1 cellular context compared by ENCODE assay signal in the genomic region with DNA sequence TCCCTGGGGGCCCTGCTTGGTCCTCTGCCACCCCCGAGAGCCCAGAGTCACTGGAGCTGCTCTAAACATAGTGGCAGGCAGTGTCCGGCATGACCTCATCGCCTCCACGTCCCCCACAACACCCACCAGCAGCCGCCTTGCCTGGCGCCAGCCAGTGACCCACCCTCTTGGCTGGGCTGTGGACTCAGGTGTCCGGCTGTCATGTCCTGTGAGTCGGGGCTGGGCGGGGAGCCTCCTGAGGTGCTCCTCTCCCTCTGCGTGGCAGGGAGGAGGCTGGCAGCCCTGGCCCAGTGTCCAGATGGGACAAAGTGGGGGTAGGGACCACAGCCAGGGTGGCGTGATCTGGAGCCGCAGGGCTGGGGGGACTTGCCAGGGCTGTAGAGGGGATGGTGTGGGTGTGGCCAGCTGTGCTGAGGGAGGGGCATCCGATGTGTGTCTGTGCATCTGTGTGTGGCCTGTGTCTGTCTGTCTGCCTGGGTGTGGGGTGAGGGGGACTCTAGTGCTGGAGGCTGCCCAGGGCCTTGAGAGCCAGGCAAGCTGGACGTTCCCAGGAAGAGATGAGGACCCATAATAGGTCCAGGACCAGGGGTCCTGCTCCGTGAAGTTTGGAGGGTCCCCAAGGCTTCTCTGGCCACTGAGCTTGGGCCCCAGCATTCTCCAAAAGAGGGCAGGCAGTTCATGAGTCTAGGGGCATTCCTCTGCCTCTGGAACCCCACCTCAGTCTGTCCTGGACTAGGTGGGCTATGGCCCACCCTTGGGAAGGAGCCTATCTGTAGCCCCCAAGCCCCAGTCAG.
TF ChIP-seq lines count a peak whose summit lies in the region.

No MANE protein-coding gene starts in this region.

TF ChIP-seq in HepG2, 621 proteins besides CTCF, POLR2A, EP300 and RAD21 (continued from another document and continues in another):
- TF ChIP-seq, protein P1, sequence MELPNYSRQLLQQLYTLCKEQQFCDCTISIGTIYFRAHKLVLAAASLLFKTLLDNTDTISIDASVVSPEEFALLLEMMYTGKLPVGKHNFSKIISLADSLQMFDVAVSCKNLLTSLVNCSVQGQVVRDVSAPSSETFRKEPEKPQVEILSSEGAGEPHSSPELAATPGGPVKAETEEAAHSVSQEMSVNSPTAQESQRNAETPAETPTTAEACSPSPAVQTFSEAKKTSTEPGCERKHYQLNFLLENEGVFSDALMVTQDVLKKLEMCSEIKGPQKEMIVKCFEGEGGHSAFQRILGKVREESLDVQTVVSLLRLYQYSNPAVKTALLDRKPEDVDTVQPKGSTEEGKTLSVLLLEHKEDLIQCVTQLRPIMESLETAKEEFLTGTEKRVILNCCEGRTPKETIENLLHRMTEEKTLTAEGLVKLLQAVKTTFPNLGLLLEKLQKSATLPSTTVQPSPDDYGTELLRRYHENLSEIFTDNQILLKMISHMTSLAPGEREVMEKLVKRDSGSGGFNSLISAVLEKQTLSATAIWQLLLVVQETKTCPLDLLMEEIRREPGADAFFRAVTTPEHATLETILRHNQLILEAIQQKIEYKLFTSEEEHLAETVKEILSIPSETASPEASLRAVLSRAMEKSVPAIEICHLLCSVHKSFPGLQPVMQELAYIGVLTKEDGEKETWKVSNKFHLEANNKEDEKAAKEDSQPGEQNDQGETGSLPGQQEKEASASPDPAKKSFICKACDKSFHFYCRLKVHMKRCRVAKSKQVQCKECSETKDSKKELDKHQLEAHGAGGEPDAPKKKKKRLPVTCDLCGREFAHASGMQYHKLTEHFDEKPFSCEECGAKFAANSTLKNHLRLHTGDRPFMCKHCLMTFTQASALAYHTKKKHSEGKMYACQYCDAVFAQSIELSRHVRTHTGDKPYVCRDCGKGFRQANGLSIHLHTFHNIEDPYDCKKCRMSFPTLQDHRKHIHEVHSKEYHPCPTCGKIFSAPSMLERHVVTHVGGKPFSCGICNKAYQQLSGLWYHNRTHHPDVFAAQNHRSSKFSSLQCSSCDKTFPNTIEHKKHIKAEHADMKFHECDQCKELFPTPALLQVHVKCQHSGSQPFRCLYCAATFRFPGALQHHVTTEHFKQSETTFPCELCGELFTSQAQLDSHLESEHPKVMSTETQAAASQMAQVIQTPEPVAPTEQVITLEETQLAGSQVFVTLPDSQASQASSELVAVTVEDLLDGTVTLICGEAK (IDR thresholded peaks at IDR 0.05): no peak
- TF ChIP-seq, protein P1 (CRISPR knock-in tag; IDR thresholded peaks at IDR 0.05): no peak
- TF ChIP-seq, protein P2, sequence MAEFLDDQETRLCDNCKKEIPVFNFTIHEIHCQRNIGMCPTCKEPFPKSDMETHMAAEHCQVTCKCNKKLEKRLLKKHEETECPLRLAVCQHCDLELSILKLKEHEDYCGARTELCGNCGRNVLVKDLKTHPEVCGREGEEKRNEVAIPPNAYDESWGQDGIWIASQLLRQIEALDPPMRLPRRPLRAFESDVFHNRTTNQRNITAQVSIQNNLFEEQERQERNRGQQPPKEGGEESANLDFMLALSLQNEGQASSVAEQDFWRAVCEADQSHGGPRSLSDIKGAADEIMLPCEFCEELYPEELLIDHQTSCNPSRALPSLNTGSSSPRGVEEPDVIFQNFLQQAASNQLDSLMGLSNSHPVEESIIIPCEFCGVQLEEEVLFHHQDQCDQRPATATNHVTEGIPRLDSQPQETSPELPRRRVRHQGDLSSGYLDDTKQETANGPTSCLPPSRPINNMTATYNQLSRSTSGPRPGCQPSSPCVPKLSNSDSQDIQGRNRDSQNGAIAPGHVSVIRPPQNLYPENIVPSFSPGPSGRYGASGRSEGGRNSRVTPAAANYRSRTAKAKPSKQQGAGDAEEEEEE (CRISPR knock-in tag; IDR thresholded peaks at IDR 0.05; ENCODE audit: borderline replicate concordance): no peak
- TF ChIP-seq ZNF263 (CRISPR knock-in tag; IDR thresholded peaks at IDR 0.05): peak; percentile 84
- peak; percentile 45; the same call in 1 of the 2 replicates for TF ChIP-seq KDM5B (CRISPR knock-in tag; IDR thresholded peaks at IDR 0.05; ENCODE audit: borderline replicate concordance)
- TF ChIP-seq TBL1XR1 (IDR thresholded peaks at IDR 0.05; ENCODE audit: borderline replicate concordance, low read length, partially characterized antibody): no peak
- no peak for TF ChIP-seq RELA (CRISPR knock-in tag; IDR thresholded peaks at IDR 0.05)
- peak; percentile 32; the same call in 1 of the 2 replicates for TF ChIP-seq MEIS1 (CRISPR knock-in tag; IDR thresholded peaks at IDR 0.05; ENCODE audit: borderline replicate concordance)
- TF ChIP-seq, protein P3, sequence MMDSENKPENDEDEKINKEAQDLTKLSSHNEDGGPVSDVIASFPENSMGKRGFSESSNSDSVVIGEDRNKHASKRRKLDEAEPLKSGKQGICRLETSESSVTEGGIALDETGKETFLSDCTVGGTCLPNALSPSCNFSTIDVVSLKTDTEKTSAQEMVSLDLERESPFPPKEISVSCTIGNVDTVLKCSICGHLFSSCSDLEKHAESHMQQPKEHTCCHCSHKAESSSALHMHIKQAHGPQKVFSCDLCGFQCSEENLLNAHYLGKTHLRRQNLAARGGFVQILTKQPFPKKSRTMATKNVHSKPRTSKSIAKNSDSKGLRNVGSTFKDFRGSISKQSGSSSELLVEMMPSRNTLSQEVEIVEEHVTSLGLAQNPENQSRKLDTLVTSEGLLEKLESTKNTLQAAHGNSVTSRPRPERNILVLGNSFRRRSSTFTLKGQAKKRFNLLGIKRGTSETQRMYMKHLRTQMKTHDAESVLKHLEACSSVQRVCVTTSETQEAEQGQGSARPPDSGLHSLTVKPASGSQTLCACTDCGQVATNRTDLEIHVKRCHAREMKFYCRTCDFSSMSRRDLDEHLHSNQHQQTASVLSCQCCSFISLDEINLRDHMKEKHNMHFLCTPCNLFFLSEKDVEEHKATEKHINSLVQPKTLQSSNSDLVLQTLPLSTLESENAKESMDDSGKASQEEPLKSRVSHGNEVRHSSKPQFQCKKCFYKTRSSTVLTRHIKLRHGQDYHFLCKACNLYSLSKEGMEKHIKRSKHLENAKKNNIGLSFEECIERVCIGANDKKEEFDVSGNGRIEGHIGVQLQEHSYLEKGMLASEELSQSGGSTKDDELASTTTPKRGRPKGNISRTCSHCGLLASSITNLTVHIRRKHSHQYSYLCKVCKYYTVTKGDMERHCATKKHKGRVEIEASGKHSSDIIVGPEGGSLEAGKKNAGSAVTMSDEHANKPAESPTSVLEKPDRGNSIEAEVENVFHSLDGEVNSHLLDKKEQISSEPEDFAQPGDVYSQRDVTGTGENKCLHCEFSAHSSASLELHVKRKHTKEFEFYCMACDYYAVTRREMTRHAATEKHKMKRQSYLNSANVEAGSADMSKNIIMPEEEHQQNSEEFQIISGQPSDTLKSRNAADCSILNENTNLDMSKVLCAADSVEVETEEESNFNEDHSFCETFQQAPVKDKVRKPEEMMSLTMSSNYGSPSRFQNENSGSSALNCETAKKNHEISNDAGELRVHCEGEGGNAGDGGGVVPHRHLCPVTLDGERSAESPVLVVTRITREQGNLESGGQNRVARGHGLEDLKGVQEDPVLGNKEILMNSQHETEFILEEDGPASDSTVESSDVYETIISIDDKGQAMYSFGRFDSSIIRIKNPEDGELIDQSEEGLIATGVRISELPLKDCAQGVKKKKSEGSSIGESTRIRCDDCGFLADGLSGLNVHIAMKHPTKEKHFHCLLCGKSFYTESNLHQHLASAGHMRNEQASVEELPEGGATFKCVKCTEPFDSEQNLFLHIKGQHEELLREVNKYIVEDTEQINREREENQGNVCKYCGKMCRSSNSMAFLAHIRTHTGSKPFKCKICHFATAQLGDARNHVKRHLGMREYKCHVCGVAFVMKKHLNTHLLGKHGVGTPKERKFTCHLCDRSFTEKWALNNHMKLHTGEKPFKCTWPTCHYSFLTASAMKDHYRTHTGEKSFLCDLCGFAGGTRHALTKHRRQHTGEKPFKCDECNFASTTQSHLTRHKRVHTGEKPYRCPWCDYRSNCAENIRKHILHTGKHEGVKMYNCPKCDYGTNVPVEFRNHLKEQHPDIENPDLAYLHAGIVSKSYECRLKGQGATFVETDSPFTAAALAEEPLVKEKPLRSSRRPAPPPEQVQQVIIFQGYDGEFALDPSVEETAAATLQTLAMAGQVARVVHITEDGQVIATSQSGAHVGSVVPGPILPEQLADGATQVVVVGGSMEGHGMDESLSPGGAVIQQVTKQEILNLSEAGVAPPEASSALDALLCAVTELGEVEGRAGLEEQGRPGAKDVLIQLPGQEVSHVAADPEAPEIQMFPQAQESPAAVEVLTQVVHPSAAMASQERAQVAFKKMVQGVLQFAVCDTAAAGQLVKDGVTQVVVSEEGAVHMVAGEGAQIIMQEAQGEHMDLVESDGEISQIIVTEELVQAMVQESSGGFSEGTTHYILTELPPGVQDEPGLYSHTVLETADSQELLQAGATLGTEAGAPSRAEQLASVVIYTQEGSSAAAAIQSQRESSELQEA (CRISPR knock-in tag; IDR thresholded peaks at IDR 0.05; ENCODE audit: not compliant biosample characterization): no peak
- TF ChIP-seq, protein P4, sequence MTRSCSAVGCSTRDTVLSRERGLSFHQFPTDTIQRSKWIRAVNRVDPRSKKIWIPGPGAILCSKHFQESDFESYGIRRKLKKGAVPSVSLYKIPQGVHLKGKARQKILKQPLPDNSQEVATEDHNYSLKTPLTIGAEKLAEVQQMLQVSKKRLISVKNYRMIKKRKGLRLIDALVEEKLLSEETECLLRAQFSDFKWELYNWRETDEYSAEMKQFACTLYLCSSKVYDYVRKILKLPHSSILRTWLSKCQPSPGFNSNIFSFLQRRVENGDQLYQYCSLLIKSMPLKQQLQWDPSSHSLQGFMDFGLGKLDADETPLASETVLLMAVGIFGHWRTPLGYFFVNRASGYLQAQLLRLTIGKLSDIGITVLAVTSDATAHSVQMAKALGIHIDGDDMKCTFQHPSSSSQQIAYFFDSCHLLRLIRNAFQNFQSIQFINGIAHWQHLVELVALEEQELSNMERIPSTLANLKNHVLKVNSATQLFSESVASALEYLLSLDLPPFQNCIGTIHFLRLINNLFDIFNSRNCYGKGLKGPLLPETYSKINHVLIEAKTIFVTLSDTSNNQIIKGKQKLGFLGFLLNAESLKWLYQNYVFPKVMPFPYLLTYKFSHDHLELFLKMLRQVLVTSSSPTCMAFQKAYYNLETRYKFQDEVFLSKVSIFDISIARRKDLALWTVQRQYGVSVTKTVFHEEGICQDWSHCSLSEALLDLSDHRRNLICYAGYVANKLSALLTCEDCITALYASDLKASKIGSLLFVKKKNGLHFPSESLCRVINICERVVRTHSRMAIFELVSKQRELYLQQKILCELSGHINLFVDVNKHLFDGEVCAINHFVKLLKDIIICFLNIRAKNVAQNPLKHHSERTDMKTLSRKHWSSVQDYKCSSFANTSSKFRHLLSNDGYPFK (CRISPR knock-in tag; IDR thresholded peaks at IDR 0.05; ENCODE audit: borderline replicate concordance): no peak
- no peak for TF ChIP-seq TGIF2 (CRISPR knock-in tag; IDR thresholded peaks at IDR 0.05)
- no peak for TF ChIP-seq GATA4 (IDR thresholded peaks at IDR 0.05; ENCODE audit: borderline replicate concordance, low read depth)
- no peak for TF ChIP-seq HOXD1 (CRISPR knock-in tag; IDR thresholded peaks at IDR 0.05)
- TF ChIP-seq, protein P5, sequence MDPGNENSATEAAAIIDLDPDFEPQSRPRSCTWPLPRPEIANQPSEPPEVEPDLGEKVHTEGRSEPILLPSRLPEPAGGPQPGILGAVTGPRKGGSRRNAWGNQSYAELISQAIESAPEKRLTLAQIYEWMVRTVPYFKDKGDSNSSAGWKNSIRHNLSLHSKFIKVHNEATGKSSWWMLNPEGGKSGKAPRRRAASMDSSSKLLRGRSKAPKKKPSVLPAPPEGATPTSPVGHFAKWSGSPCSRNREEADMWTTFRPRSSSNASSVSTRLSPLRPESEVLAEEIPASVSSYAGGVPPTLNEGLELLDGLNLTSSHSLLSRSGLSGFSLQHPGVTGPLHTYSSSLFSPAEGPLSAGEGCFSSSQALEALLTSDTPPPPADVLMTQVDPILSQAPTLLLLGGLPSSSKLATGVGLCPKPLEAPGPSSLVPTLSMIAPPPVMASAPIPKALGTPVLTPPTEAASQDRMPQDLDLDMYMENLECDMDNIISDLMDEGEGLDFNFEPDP (CRISPR knock-in tag; conservative IDR thresholded peaks at IDR 0.05): no peak
- TF ChIP-seq ZZZ3 (CRISPR knock-in tag; IDR thresholded peaks at IDR 0.05; ENCODE audit: borderline replicate concordance): 0 out of 2 replicates have a peak, but pooled peaks have one; percentile 42
- no peak for TF ChIP-seq EZH2 (conservative IDR thresholded peaks at IDR 0.05; ENCODE audit: low read depth, low read length)
- TF ChIP-seq NFE2 (CRISPR knock-in tag; IDR thresholded peaks at IDR 0.05): no peak
- TF ChIP-seq ERF (CRISPR knock-in tag; IDR thresholded peaks at IDR 0.05): no peak
- TF ChIP-seq ZNF572 (CRISPR knock-in tag; IDR thresholded peaks at IDR 0.05): no peak
- no peak for TF ChIP-seq ZNF33A (CRISPR knock-in tag; IDR thresholded peaks at IDR 0.05; ENCODE audit: borderline replicate concordance)
- peak; percentile 35 for TF ChIP-seq PTBP1 (IDR thresholded peaks at IDR 0.05; ENCODE audit: low read depth, low read length, poor library complexity, severe bottlenecking)
- TF ChIP-seq, protein P6, sequence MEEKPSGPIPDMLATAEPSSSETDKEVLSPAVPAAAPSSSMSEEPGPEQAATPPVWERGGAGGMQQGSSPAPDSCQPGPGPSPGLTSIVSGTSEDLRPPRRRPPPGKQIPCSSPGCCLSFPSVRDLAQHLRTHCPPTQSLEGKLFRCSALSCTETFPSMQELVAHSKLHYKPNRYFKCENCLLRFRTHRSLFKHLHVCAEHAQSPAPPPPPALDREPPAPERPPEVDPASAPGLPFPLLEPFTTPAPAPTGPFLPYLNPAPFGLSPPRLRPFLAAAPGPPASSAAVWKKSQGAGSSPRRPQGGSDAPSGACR (CRISPR knock-in tag; IDR thresholded peaks at IDR 0.05): no peak
